In genomic region chr2:216436369-216436768, GRCh38 we compare ENCODE assay signal across 21 cellular contexts.
"Had no signal": no experiment of that assay in that cellular context is flagged by ENCODE, and none has a peak within 500 bp of the region (broad histone marks: within the 10 kb centered on the region; RNA-seq: fewer than 3 reads in every experiment).

No MANE protein-coding gene starts in this region.

- H3K79me2 ChIP-seq: hepatocyte had no signal

- H3K9me3 ChIP-seq: left ventricle myocardium inferior, ovary, prostate gland, right atrium auricular region, upper lobe of left lung had no signal

- DNase-seq: activated CD4-positive, alpha-beta T cell treated with anti-CD3 and anti-CD28 coated beads, Interleukin-2, amount 10 ng/mL, durations not matched to agents 7 days and 5 days; activated CD4-positive, CD25-positive, alpha-beta regulatory T cell treated with anti-CD3 and anti-CD28 coated beads, Interleukin-2, amount 50 U/mL, for 72 hours; activated CD8-positive, alpha-beta T cell treated with anti-CD3 and anti-CD28 coated beads, Interleukin-2, amount 10 ng/mL, durations not matched to agents 7 days and 5 days; activated naive CD4-positive, alpha-beta T cell; activated naive CD8-positive, alpha-beta T cell treated with anti-CD3 and anti-CD28 coated beads for 36 hours; activated T-cell treated with anti-CD3 and anti-CD28 coated beads, Interleukin-2, amount 50 U/mL, for 24 hours; amygdala; endodermal cell; left ventricle myocardium inferior; naive thymus-derived CD8-positive, alpha-beta T cell; ovary; stimulated activated CD4-positive, alpha-beta T cell treated with anti-CD3 and anti-CD28 coated beads, Interleukin-4, amount 100 ng/mL, for 4 hours; stimulated activated naive CD8-positive, alpha-beta T cell treated with anti-CD3 and anti-CD28 coated beads, Interleukin-15, Interleukin-2, amounts not matched to agents 100 U/mL and 50 U/mL, for 24 hours; T-cell; upper lobe of left lung; WERI-Rb-1 had no signal

- H3K4me1 ChIP-seq: left ventricle myocardium inferior, prostate gland, upper lobe of left lung had no signal

- H3K4me3 ChIP-seq: coronary artery, hepatocyte, left ventricle myocardium inferior, ovary, prostate gland, right atrium auricular region, upper lobe of left lung had no signal

- H2AFZ ChIP-seq: hepatocyte had no signal

- H3K27ac ChIP-seq: coronary artery, epithelial cell of prostate, hepatocyte, left ventricle myocardium inferior, ovary, prostate gland, right atrium auricular region, upper lobe of left lung, WERI-Rb-1 had no signal

- H3K4me2 ChIP-seq: hepatocyte had no signal

- H3K27me3 ChIP-seq: hepatocyte, ovary, right atrium auricular region, upper lobe of left lung had no signal

- H3K36me3 ChIP-seq: ovary had no signal
